Comparison of ENCODE assay signal across 9 cellular contexts in the genomic region with DNA sequence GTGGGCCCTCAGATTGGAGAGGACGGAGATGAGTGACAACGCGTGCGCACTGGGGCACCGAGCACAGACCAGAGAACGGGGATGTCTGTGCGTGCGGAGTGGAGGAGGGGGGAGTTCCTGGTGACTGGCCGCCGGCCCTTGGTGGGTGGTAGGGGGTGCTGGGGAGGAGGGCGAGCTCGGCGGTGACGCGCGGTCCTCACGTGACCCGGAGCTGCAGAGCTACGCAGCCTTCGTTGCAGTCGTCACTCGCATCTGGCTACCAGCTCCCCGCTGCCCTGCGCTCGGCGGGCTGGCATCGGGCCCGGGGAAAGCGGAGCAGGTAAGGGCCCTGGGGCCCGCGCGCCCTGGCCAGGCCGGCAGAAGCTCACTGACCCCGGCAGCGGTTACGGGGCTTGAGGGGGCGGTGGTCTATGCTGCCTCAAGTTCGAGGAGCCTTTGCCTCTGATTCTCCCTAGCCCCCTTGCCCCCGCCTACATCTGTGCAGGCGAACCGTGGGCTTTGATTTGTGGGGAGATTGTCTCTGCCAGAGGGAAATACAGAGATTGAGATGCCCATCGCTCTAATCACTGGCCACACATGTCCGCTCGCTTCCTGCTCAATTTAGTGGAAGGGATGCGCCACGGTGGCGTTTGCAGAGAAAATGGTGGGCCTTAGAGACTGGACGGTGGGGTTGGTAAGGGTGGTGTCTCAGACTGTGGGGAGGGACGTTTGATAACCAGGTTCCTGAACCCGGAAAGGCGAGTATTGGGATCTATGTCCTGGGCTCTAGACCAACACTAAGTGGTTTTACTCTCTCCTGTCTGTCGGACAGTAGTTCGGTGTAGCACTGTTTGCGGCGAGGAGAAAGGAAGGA.
DNase-seq lines count a peak whose midpoint lies in the region; ATAC-seq and FAIRE-seq lines count a peak whose summit lies in the region.
"Had no signal": no experiment of that assay in that cellular context is flagged by ENCODE, and none has a peak within 500 bp of the region (broad histone marks: within the 10 kb centered on the region; RNA-seq: fewer than 3 reads in every experiment).

ARMCX4 (plus strand) TSS at position 245 of the 853 bp plus-strand sequence. CDS start 3,134 bp downstream, outside the sequence.

- ATAC-seq in HG02938 (IDR thresholded peaks at IDR 0.05; ENCODE audit: unreplicated experiment) (peak; percentile 68), GM18858 (IDR thresholded peaks at IDR 0.05; ENCODE audit: unreplicated experiment) (no peak)

- H3K36me3 ChIP-seq in ACC112 (ENCODE audit: insufficient read depth, low read length), result no peaks in the 10 kb centered on the region

- H3K27ac ChIP-seq in ACC112 (ENCODE audit: low read depth, low read length), result peak within 1 kb of the TSS; percentile 23; the same call in 1 of the 2 replicates

- H3K4me1 ChIP-seq in ACC112 (ENCODE audit: control insufficient read depth, insufficient read depth, low read length, unreplicated experiment), result no peaks in the 10 kb centered on the region

- H2AFZ ChIP-seq in ACC112 (ENCODE audit: low read length, unreplicated experiment), result peak within 1 kb of the TSS; percentile 95

- FAIRE-seq in RCC 7860 (lab: Jason Lieb, UNC), result no peak

- no peaks in the 10 kb centered on the region for H3K27me3 ChIP-seq in ACC112 (ENCODE audit: insufficient read depth, low read length)

- H3K4me3 ChIP-seq in ACC112 (ENCODE audit: low read depth, low read length), result peak within 1 kb of the TSS; percentile 90

- H3K79me2 ChIP-seq in ACC112 (ENCODE audit: control insufficient read depth, insufficient read depth, low read length, unreplicated experiment), result no peaks in the 10 kb centered on the region

- peak; percentile 29 for DNase-seq in SHP77 treated with DMSO at 0.1 percent for 48 hours (lab: John Stamatoyannopoulos, UW)
- peak in 53 of 56 donors; percentile 0 to 80 (median 50) for DNase-seq in amygdala (lab: John Stamatoyannopoulos, UW)
- DNase-seq in hippocampal formation (lab: John Stamatoyannopoulos, UW), result peak; percentile 34 to 45
- peak; percentile 46 for DNase-seq in putamen (ENCODE audit: low spot score)
- no peak for DNase-seq in RCC 7860 (ENCODE audit: low spot score)
- DNase-seq: DND-41 had no signal
